ENCODE assay signal across 8 cellular contexts in genomic region chr7:70693300-70693689, GRCh38.
DNase-seq lines count a peak whose midpoint lies in the region; FAIRE-seq and TF ChIP-seq lines count a peak whose summit lies in the region.

No MANE protein-coding gene starts in this region.

- H3K9me3 ChIP-seq in BLaER1 = no peaks in the 10 kb centered on the region
- H3K9me3 ChIP-seq in neural cell (ENCODE audit: low read length) = no peaks in the 10 kb centered on the region

- H3K79me2 ChIP-seq in neural cell (replicated peaks; ENCODE audit: insufficient read depth, low read length) = peaks cover 77% of the 10 kb centered on the region

- no peak for DNase-seq in LNCaP clone FGC (ENCODE audit: low read depth)
- peak; percentile 59 for DNase-seq in epithelial cell of proximal tubule (ENCODE audit: low read depth)
- DNase-seq in stimulated activated CD4-positive, alpha-beta T cell treated with anti-CD3 and anti-CD28 coated beads, Interleukin-12 subunit alpha, Interleukin-12 subunit beta, amount 100 ng/mL, for 4 hours = no peak
- DNase-seq in stimulated activated naive CD4-positive, alpha-beta T cell (lab: John Stamatoyannopoulos, UW) = no peak
- no peak for DNase-seq in NCI-H345 (lab: John Stamatoyannopoulos, UW)
- DNase-seq in D721Med (ENCODE audit: insufficient read length, low spot score) = no peak

- peak overlapping the region; percentile 66 for H3K27ac ChIP-seq in BLaER1
- H3K27ac ChIP-seq in neural cell (ENCODE audit: low read length) = peak overlapping the region; percentile 67

- H3K4me2 ChIP-seq in BLaER1 (peak overlapping the region; percentile 86), neural cell (ENCODE audit: low read length) (peak overlapping the region; percentile 44)

- peaks cover 3% of the 10 kb centered on the region for H3F3A ChIP-seq in neural cell (ENCODE audit: insufficient read depth, low read length, poor library complexity, severe bottlenecking)

- peak overlapping the region; percentile 82 for H3K4me3 ChIP-seq in BLaER1
- peak overlapping the region; percentile 64 for H3K4me3 ChIP-seq in LNCaP clone FGC (ENCODE audit: low read depth, low read length)
- peak overlapping the region; percentile 80 for H3K4me3 ChIP-seq in epithelial cell of proximal tubule (ENCODE audit: low read depth, low read length)
- peak overlapping the region; percentile 87 for H3K4me3 ChIP-seq in neural cell (ENCODE audit: low read length)

- TF ChIP-seq RAD21 in neural cell (conservative IDR thresholded peaks at IDR 0.05) = no peak

- no peaks in the 10 kb centered on the region for H3K9me2 ChIP-seq in neural cell (ENCODE audit: insufficient read depth, low read length)

- no peak for FAIRE-seq in D721Med (lab: Jason Lieb, UNC)

- no peak overlapping the region for H2AFZ ChIP-seq in neural cell (ENCODE audit: low read depth, low read length)

- no peaks in the 10 kb centered on the region for H3K27me3 ChIP-seq in BLaER1
- no peaks in the 10 kb centered on the region for H3K27me3 ChIP-seq in neural cell (ENCODE audit: insufficient read depth, low read depth, low read length)

- H3K36me3 ChIP-seq in BLaER1 (no peaks in the 10 kb centered on the region), neural cell (ENCODE audit: insufficient read depth, low read length) (no peaks in the 10 kb centered on the region)

- TF ChIP-seq CTCF in LNCaP clone FGC (IDR thresholded peaks at IDR 0.05; ENCODE audit: control insufficient read depth, extremely low read depth, insufficient read depth) = no peak
- TF ChIP-seq CTCF in epithelial cell of proximal tubule (conservative IDR thresholded peaks at IDR 0.05; ENCODE audit: low read depth, low read length) = peak; percentile 10
- TF ChIP-seq CTCF in neural cell (IDR thresholded peaks at IDR 0.05; ENCODE audit: poor library complexity, severe bottlenecking) = no peak
- TF ChIP-seq CTCF in D721Med (IDR thresholded peaks at IDR 0.05; ENCODE audit: insufficient read depth, missing control alignments) = no peak

- no peak for TF ChIP-seq EP300 in neural cell (conservative IDR thresholded peaks at IDR 0.05; ENCODE audit: poor library complexity, severe bottlenecking)

- H3K9ac ChIP-seq in BLaER1 = peak overlapping the region; percentile 63
- peak overlapping the region; percentile 94 for H3K9ac ChIP-seq in neural cell (ENCODE audit: low read length)

- H3K4me1 ChIP-seq in BLaER1 = peaks cover 43% of the 10 kb centered on the region

- H4K20me1 ChIP-seq in BLaER1 = peaks cover 34% of the 10 kb centered on the region
- peaks cover 19% of the 10 kb centered on the region for H4K20me1 ChIP-seq in neural cell (ENCODE audit: insufficient read depth)

TF ChIP-seq in neural cell, 6 proteins besides CTCF, POLR2A, EP300 and RAD21:
- TF ChIP-seq REST (IDR thresholded peaks at IDR 0.05; ENCODE audit: borderline replicate concordance) = no peak
- TF ChIP-seq MXI1 (conservative IDR thresholded peaks at IDR 0.05; ENCODE audit: poor library complexity, severe bottlenecking) = no peak
- TF ChIP-seq POLR2AphosphoS5 (IDR thresholded peaks at IDR 0.05) = no peak
- TF ChIP-seq TAF1 (IDR thresholded peaks at IDR 0.05; ENCODE audit: low read depth) = no peak
- TF ChIP-seq SMC3 (conservative IDR thresholded peaks at IDR 0.05; ENCODE audit: poor library complexity) = no peak
- TF ChIP-seq EZH2 (IDR thresholded peaks at IDR 0.05; ENCODE audit: borderline replicate concordance, insufficient read depth, low read length, poor library complexity, severe bottlenecking) = no peak
